In the genomic region with DNA sequence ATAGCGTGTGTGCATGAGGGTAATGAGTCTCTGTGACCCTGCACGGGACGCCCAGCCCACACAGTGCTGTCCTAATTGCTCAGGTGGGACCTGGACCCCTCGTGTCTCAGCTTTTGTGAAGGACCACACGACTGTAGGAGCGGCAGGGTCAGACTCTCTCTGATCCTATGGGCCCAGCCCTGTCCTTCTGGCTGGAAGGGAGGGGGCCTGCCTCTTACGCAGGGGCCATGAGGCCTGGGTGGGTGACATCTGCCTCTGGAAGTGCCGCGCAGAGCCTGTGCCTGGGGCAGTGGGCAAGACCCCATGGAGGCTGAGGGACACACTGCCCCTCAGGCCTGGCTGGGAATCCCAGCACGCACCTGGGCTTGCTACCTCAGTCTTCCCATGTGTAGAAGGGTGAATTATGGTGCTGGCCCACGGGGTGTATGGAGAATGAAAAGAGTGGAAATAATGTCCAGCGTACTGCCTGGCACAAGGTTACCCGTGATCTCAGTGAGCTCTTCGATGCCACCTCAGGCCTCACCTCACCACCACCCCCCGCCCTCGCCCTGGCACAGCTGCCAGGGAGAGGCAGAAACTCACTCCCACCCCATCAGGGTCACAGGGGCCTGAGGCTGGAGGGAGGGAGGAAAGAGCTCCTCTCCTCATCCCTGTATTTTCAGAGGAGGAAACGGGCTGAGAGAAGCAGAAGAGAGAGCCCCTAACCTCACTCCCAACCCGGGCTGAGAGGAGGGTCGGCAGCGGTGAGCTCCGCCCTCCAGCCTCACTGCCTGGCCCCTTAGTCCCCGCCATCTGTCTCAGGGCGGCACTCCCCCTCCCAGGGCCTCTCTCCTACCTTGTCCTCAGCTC, we compare ENCODE assay signal across 10 cellular contexts. TPM values are rescaled to one million over a fixed set of nuclear protein-coding genes. Genes with fewer than 3 reads are reported as not detected.
A peak's percentile ranks its signal among the peaks of the same experiment; 100 is the strongest.
DNase-seq lines count a peak whose midpoint lies in the region; ATAC-seq and TF ChIP-seq lines count a peak whose summit lies in the region.
"Had no signal": no experiment of that assay in that cellular context is flagged by ENCODE, and none has a peak within 500 bp of the region (broad histone marks: within the 10 kb centered on the region; RNA-seq: fewer than 3 reads in every experiment).

No MANE protein-coding gene starts in this region.

- peak; percentile 8 for ATAC-seq in gastroesophageal sphincter
- ATAC-seq in HG02588 (IDR thresholded peaks at IDR 0.05; ENCODE audit: unreplicated experiment), result no peak
- ATAC-seq in HG02678 (IDR thresholded peaks at IDR 0.05; ENCODE audit: unreplicated experiment), result no peak

- H3K27me3 ChIP-seq in gastroesophageal sphincter, result peaks cover 27% of the 10 kb centered on the region
- H3K27me3 ChIP-seq: SJSA1 had no signal

- peak; percentile 32 for DNase-seq in DMS153 treated with DMSO at 0.1 percent for 48 hours (lab: John Stamatoyannopoulos, UW; ENCODE audit: unreplicated experiment)
- no peak for DNase-seq in DMS153 (lab: John Stamatoyannopoulos, UW)
- DNase-seq in NCI-H82 treated with DMSO at 0.1 percent for 48 hours (lab: John Stamatoyannopoulos, UW; ENCODE audit: unreplicated experiment), result peak; percentile 68
- no peak for DNase-seq in skeletal muscle cell (ENCODE audit: low read depth)
- no peak for DNase-seq in NCI-H2029 (lab: John Stamatoyannopoulos, UW)

- no peak for TF ChIP-seq EP300 in gastroesophageal sphincter (IDR thresholded peaks at IDR 0.05)

- H3K9me3 ChIP-seq in gastroesophageal sphincter, result no peaks in the 10 kb centered on the region
- H3K9me3 ChIP-seq: SJSA1 had no signal

- H3K36me3 ChIP-seq in gastroesophageal sphincter, result no peaks in the 10 kb centered on the region

- peak overlapping the region in 2 of 4 donors; percentile 51 to 72 for H3K27ac ChIP-seq in gastroesophageal sphincter
- H3K27ac ChIP-seq: SJSA1 had no signal

- no peak for TF ChIP-seq CTCF in gastroesophageal sphincter (IDR thresholded peaks at IDR 0.05)

- 35 to 40% methylated on average over 1 to 5 of the region's 23 CpGs for WGBS in gastroesophageal sphincter (ENCODE audit: low coverage in 1 of 2), 2 donors

- TF ChIP-seq POLR2A in gastroesophageal sphincter (IDR thresholded peaks at IDR 0.05), result no peak

- peak overlapping the region in 1 of 2 donors; percentile 54 for H3K4me3 ChIP-seq in gastroesophageal sphincter
- H3K4me3 ChIP-seq in skeletal muscle cell (ENCODE audit: low read depth, low read length), result peak overlapping the region; percentile 41

- peaks cover 0 to 20% (median 12%) of the 10 kb centered on the region in 3 donors for H3K4me1 ChIP-seq in gastroesophageal sphincter

RNA-seq across cellular contexts. Expression of gene DBNDD1, which starts 27.1 kb away (rescaled TPM):
- total RNA-seq in gastroesophageal sphincter, result 1 to 10 TPM; 1.1 to 4.1 (median 3.5) TPM

RNA-seq across cellular contexts. Expression of gene PRDM7, which starts 30.8 kb away (rescaled TPM):
- not detected for total RNA-seq in gastroesophageal sphincter
- total RNA-seq: dermis microvascular lymphatic vessel endothelial cell, SJSA1 had no signal

Comparison
In these comparisons a context has a peak if more than half of its experiments do, and no peak if none do; other contexts are left out.
1. DNase-seq: peak in DMS153 treated with DMSO at 0.1 percent for 48 hours (single experiment) and NCI-H82 treated with DMSO at 0.1 percent for 48 hours (single experiment); none in DMS153 (single experiment), skeletal muscle cell (single experiment) and NCI-H2029 (single experiment).